Comparison of ENCODE assay signal across 8 cellular contexts in the genomic region with DNA sequence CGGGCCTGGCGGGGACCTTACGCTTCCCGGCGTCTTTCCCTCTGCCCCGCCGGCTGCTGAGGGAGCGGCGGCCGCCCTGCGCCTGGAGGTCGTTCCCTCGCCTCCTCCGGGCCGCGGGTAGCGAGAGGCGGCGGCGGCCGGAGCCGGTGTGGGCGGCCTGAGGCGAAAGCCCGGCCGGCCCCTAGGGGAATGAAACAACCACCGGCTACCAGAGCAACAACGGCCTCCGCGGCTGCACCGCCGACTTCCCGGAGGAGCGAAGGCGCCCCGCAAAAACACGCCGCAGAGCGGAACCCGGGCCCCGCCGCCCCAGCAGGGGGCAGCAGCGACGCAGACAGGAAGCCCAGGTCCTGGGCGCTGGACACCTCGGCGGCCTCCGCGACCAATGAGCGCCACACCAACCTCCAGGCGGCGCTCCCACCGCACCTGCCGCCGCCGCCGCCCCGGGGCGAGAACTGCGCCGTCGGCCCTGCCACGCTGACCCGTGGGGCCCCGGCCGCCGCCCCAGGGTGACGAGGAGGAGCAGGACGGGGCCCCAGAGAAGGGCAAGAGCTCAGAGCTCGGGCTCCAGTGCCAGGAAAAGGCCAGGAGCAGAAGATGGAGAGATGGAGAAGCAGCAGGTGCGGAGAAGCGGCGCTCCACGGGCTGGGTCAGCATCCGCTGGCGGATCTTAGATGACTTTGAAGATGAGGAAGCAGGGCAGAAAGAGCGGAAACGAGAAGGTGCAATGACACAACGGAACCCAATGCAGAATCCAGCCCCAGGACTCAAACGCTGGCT. TPM values are rescaled to one million over a fixed set of nuclear protein-coding genes. Genes with fewer than 3 reads are reported as not detected.
DNase-seq lines count a peak whose midpoint lies in the region; ATAC-seq and TF ChIP-seq lines count a peak whose summit lies in the region.

No MANE protein-coding gene starts in this region.

- H3K9me3 Mint-ChIP-seq in activated naive CD8-positive, alpha-beta T cell treated with anti-CD3 and anti-CD28 coated beads, Interleukin-2, amount 10 ng/mL, durations not matched to agents 7 days and 5 days, result no peaks in the 10 kb centered on the region

- peak; percentile 96 for ATAC-seq in activated naive CD8-positive, alpha-beta T cell treated with anti-CD3 and anti-CD28 coated beads, Interleukin-2, amount 10 ng/mL, durations not matched to agents 7 days and 5 days (ENCODE audit: low read depth)
- peak; percentile 91 to 99 (median 98) for ATAC-seq in heart left ventricle

- intact Hi-C loops in heart left ventricle (cut with DNase I), result loop anchor here in 3 of 10 donors (5.0 to 10.0 kb wide), 2 partner anchors 179 to 181 kb away; no protein-coding TSS in a partner anchor
- intact Hi-C loops in posterior cingulate gyrus (cut with DNase I), result loop anchor here (1.0 to 5.0 kb wide), 2 partner anchors 60 to 179 kb away; no protein-coding TSS in a partner anchor

- no peaks in the 10 kb centered on the region for H3K9me3 ChIP-seq in heart left ventricle

- peaks cover 6% of the 10 kb centered on the region for H3K4me1 Mint-ChIP-seq in activated naive CD8-positive, alpha-beta T cell treated with anti-CD3 and anti-CD28 coated beads, Interleukin-2, amount 10 ng/mL, durations not matched to agents 7 days and 5 days

- H3K4me3 ChIP-seq in LNCaP clone FGC (ENCODE audit: low read depth, low read length) (peak overlapping the region; percentile 53), heart left ventricle (peak overlapping the region; percentile 52 to 83 (median 73)), urinary bladder (ENCODE audit: low read depth, low read length) (peak overlapping the region; percentile 74)

- peak; percentile 99 for TF ChIP-seq CTCF in LNCaP clone FGC (IDR thresholded peaks at IDR 0.05; ENCODE audit: control insufficient read depth, extremely low read depth, insufficient read depth)
- peak; percentile 94 to 100 (median 97) for TF ChIP-seq CTCF in heart left ventricle (IDR thresholded peaks at IDR 0.05)

- no peaks in the 10 kb centered on the region for H3K36me3 Mint-ChIP-seq in activated naive CD8-positive, alpha-beta T cell treated with anti-CD3 and anti-CD28 coated beads, Interleukin-2, amount 10 ng/mL, durations not matched to agents 7 days and 5 days

- H3K4me3 Mint-ChIP-seq in activated naive CD8-positive, alpha-beta T cell treated with anti-CD3 and anti-CD28 coated beads, Interleukin-2, amount 10 ng/mL, durations not matched to agents 7 days and 5 days, result peak overlapping the region; percentile 78

- H3K27me3 ChIP-seq in heart left ventricle, result no peaks in the 10 kb centered on the region

- H3K27ac ChIP-seq in heart left ventricle (peak overlapping the region in 11 of 12 donors; percentile 53 to 85 (median 79)), urinary bladder (ENCODE audit: low read depth) (peak overlapping the region; percentile 74)

- DNase-seq in GM04504 (ENCODE audit: low read depth) (peak; percentile 56), GOT3 (lab: John Stamatoyannopoulos, UW) (peak; percentile 72), LNCaP clone FGC (ENCODE audit: low read depth) (peak; percentile 35), SKM-1 treated with dmso at 0.1 percent for 144 hours (lab: John Stamatoyannopoulos, UW; ENCODE audit: unreplicated experiment) (peak; percentile 74), heart left ventricle (peak; percentile 83 to 93 (median 86)), posterior cingulate gyrus (peak; percentile 59 to 96 (median 76))
- peak; percentile 88 for DNase-seq in activated naive CD8-positive, alpha-beta T cell treated with anti-CD3 and anti-CD28 coated beads, Interleukin-2, amount 10 ng/mL, durations not matched to agents 7 days and 5 days

- H3K27ac Mint-ChIP-seq in activated naive CD8-positive, alpha-beta T cell treated with anti-CD3 and anti-CD28 coated beads, Interleukin-2, amount 10 ng/mL, durations not matched to agents 7 days and 5 days, result peak overlapping the region; percentile 57

- POLR2A ChIA-PET in activated naive CD8-positive, alpha-beta T cell treated with anti-CD3 and anti-CD28 coated beads, Interleukin-2, amount 10 ng/mL, durations not matched to agents 7 days and 5 days (lab: Charles Lee), result no interaction called here

- 4 to 10% (median 7%) methylated on average over 48 to 80 of the region's 80 CpGs for WGBS in heart left ventricle, 4 donors
- WGBS in urinary bladder, result 5% methylated on average over 80 of the region's 80 CpGs

- H3K4me1 ChIP-seq in heart left ventricle (peaks cover 0 to 11% (median 0%) of the 10 kb centered on the region in 12 donors), urinary bladder (ENCODE audit: insufficient read depth) (no peaks in the 10 kb centered on the region)

- H3K27me3 Mint-ChIP-seq in activated naive CD8-positive, alpha-beta T cell treated with anti-CD3 and anti-CD28 coated beads, Interleukin-2, amount 10 ng/mL, durations not matched to agents 7 days and 5 days, result peaks cover 26% of the 10 kb centered on the region

- peak in 1 of 2 donors; percentile 65 for TF ChIP-seq POLR2A in heart left ventricle (IDR thresholded peaks at IDR 0.05)

- no peaks in the 10 kb centered on the region for H3K36me3 ChIP-seq in heart left ventricle
- H3K36me3 ChIP-seq in urinary bladder (ENCODE audit: insufficient read depth), result no peaks in the 10 kb centered on the region

RNA-seq across cellular contexts. Expression of a gene that starts 10.4 kb away (rescaled TPM):
- not detected for total RNA-seq in activated naive CD8-positive, alpha-beta T cell treated with anti-CD3 and anti-CD28 coated beads, Interleukin-2, amount 10 ng/mL, durations not matched to agents 7 days and 5 days
- total RNA-seq in heart left ventricle (under 1 TPM in 2 of 9 donors, not detected in 7; 0.20 to 0.25 TPM), urinary bladder (0.48 TPM)
- polyA plus RNA-seq in heart left ventricle (not detected), urinary bladder (0.42 TPM)

Comparison
In these comparisons a context has a peak if more than half of its experiments do, and no peak if none do; other contexts are left out.
1. Peak in every context shown above with its lines: DNase-seq, ATAC-seq, H3K4me3 ChIP-seq and H3K27ac ChIP-seq.
2. DNase-seq: peak in every context shown above with its lines; median percentile 88 in activated naive CD8-positive, alpha-beta T cell treated with anti-CD3 and anti-CD28 coated beads, Interleukin-2, amount 10 ng/mL, durations not matched to agents 7 days and 5 days; 86 in heart left ventricle; 76 in posterior cingulate gyrus; 74 in SKM-1 treated with dmso at 0.1 percent for 144 hours; 72 in GOT3; 56 in GM04504; 35 in LNCaP clone FGC.